Comparison of ENCODE assay signal across 21 cellular contexts in genomic region chrX:46597208-46597607, GRCh38. TPM values are rescaled to one million over a fixed set of nuclear protein-coding genes. Genes with fewer than 3 reads are reported as not detected.
A peak's percentile ranks its signal among the peaks of the same experiment; 100 is the strongest.
DNase-seq lines count a peak whose midpoint lies in the region; ATAC-seq, FAIRE-seq and TF ChIP-seq lines count a peak whose summit lies in the region.
"Had no signal": no experiment of that assay in that cellular context is flagged by ENCODE, and none has a peak within 500 bp of the region (broad histone marks: within the 10 kb centered on the region; RNA-seq: fewer than 3 reads in every experiment).

No MANE protein-coding gene starts in this region.

- H3K4me1 ChIP-seq in right atrium auricular region (peaks cover 0 to 26% of the 10 kb centered on the region in 2 donors), GM12878 (ENCODE audit: control insufficient read depth, insufficient read depth, low read length) (peaks cover 7% of the 10 kb centered on the region)
- H3K4me1 ChIP-seq: BE2C had no signal

- H3K27me3 ChIP-seq in right atrium auricular region (no peaks in the 10 kb centered on the region), GM12878 (replicated peaks in 1 of 2; ENCODE audit: control insufficient read depth in 2 of 2, insufficient read depth in 2 of 2, low read length in 1 of 2) (no peaks in the 10 kb centered on the region)
- H3K27me3 ChIP-seq: BE2C had no signal

- H3K27ac Mint-ChIP-seq in endothelial cell (ENCODE audit: unreplicated experiment): no peak overlapping the region
- H3K27ac Mint-ChIP-seq: CD8-positive, alpha-beta memory T cell; H9 had no signal

- POLR2A ChIA-PET in GM12878 (lab: Charles Lee): interaction anchor here (1.1 kb wide), 1 partner anchor 32 kb away, joined by 4 read pairs; no protein-coding TSS in a partner anchor

- ATAC-seq in Right ventricle myocardium superior (ENCODE audit: poor library complexity) (no peak), GM21717 (IDR thresholded peaks at IDR 0.05; ENCODE audit: unreplicated experiment) (peak; percentile 54), GM12878 (peak; percentile 35), GM21381 (IDR thresholded peaks at IDR 0.05; ENCODE audit: unreplicated experiment) (no peak), left lobe of liver (no peak)

- H3K9me3 ChIP-seq in right atrium auricular region: no peaks in the 10 kb centered on the region
- no peaks in the 10 kb centered on the region for H3K9me3 ChIP-seq in GM12878 (replicated peaks; ENCODE audit: control insufficient read depth, insufficient read depth, low read length)
- H3K9me3 ChIP-seq: BE2C had no signal

- TF ChIP-seq RAD21 in GM12878 (IDR thresholded peaks at IDR 0.05; ENCODE audit: insufficient read depth, low read depth, low read length): no peak

- no peak for DNase-seq in right atrium auricular region (ENCODE audit: low spot score)
- no peak for DNase-seq in Right ventricle myocardium superior
- DNase-seq in GM12878 (ENCODE audit: low read depth, low spot score): no peak
- DNase-seq in left lobe of liver (ENCODE audit: low spot score): no peak
- DNase-seq in endothelial cell (ENCODE audit: low spot score): no peak
- DNase-seq: ACHN; BE2C; CD4-positive, CD25-positive, alpha-beta regulatory T cell; CD8-positive, alpha-beta memory T cell; COR-L47; DMS 273 treated with DMSO at 0.1 percent for 48 hours; DMS53; DND-41; EL; H9; IMR-90 had no signal

- H2AFZ ChIP-seq in GM12878 (ENCODE audit: control insufficient read depth, low read depth, low read length): no peak overlapping the region

- CTCF ChIA-PET in GM12878 (lab: Yijun Ruan, JAX): interaction anchor here (1.6 kb wide), 1 partner anchor 25 kb away, joined by 4 read pairs; no protein-coding TSS in a partner anchor

- RAD21 ChIA-PET in GM12878 (lab: Charles Lee; ENCODE audit: unreplicated experiment): no interaction called here

- peaks cover 3% of the 10 kb centered on the region for H3K36me3 Mint-ChIP-seq in endothelial cell (ENCODE audit: low read depth, unreplicated experiment)

- no peak overlapping the region for H3K9ac ChIP-seq in GM12878 (ENCODE audit: control insufficient read depth, insufficient read depth, low read length)

- H3K4me3 ChIP-seq in right atrium auricular region (no peak overlapping the region), GM12878 (no peak overlapping the region)

- TF ChIP-seq POLR2A in GM12878 (IDR thresholded peaks at IDR 0.05; ENCODE audit: low read depth, low read length): no peak

- intact Hi-C loops in Right ventricle myocardium superior (cut with DNase I) (no loop called here), GM12878 (cut with micrococcal nuclease; ENCODE audit: unreplicated experiment) (no loop called here)

- H3K27ac ChIP-seq in right atrium auricular region (peak overlapping the region; percentile 39 to 56), GM12878 (ENCODE audit: control insufficient read depth, insufficient read depth) (no peak overlapping the region)

- no peak overlapping the region for H3K4me3 Mint-ChIP-seq in endothelial cell (ENCODE audit: unreplicated experiment)
- H3K4me3 Mint-ChIP-seq: CD4-positive, CD25-positive, alpha-beta regulatory T cell; CD8-positive, alpha-beta memory T cell; H9 had no signal

- no peak for TF ChIP-seq EP300 in GM12878 (IDR thresholded peaks at IDR 0.05; ENCODE audit: borderline replicate concordance in 1 of 2, control insufficient read depth in 1 of 2, low read depth in 2 of 2, low read length in 2 of 2)

- TF ChIP-seq CTCF in right atrium auricular region (IDR thresholded peaks at IDR 0.05) (no peak), GM12878 (IDR thresholded peaks at IDR 0.05 in 2 of 3, conservative IDR thresholded peaks at IDR 0.05 in 1 of 3; ENCODE audit: control insufficient read depth in 2 of 3, extremely low read depth in 1 of 3, insufficient read depth in 1 of 3, low read depth in 3 of 3, low read length in 3 of 3) (no peak), endothelial cell (IDR thresholded peaks at IDR 0.05; ENCODE audit: unreplicated experiment) (no peak)

- peaks cover 41% of the 10 kb centered on the region for H3K4me1 Mint-ChIP-seq in endothelial cell (ENCODE audit: unreplicated experiment)
- H3K4me1 Mint-ChIP-seq: H9 had no signal

- H3K36me3 ChIP-seq in right atrium auricular region: no peaks in the 10 kb centered on the region
- no peaks in the 10 kb centered on the region for H3K36me3 ChIP-seq in GM12878 (ENCODE audit: control insufficient read depth in 2 of 2, insufficient read depth in 2 of 2, low read length in 1 of 2)
- H3K36me3 ChIP-seq: BE2C had no signal

- no peak for FAIRE-seq in GM12878 (lab: Jason Lieb, UNC)
- FAIRE-seq: A204.1, H1, HTR-8/SVneo had no signal

- in situ Hi-C loops in GM12878 (cut with MboI): no loop called here

- 62% methylated on average over 8 of the region's 8 CpGs for WGBS in GM12878 (ENCODE audit: insufficient coverage, insufficient replicate concordance, low lambda C conversion rate, missing lambda C conversion rate)

- no peaks in the 10 kb centered on the region for H3K27me3 Mint-ChIP-seq in endothelial cell (ENCODE audit: unreplicated experiment)
- H3K27me3 Mint-ChIP-seq: CD4-positive, CD25-positive, alpha-beta regulatory T cell had no signal

- no TSS peak for BruUV-seq in GM12878 (replicated peaks; lab: Mats Ljungman, UMichigan)

- SMC1A ChIA-PET in GM12878 (lab: Charles Lee; ENCODE audit: uncharacterized antibody, unreplicated experiment): interaction anchor here (0.7 to 3.8 kb wide), 6 partner anchors 10 to 216 kb away, joined by 3 to 15 read pairs (median 8); no protein-coding TSS in a partner anchor

- no peaks in the 10 kb centered on the region for H4K20me1 ChIP-seq in GM12878 (ENCODE audit: control insufficient read depth, insufficient read depth)

- H3K79me2 ChIP-seq in GM12878 (ENCODE audit: control insufficient read depth, insufficient read depth, low read length): no peaks in the 10 kb centered on the region; the same call in none of the 2 replicates

- H3K9me3 Mint-ChIP-seq in endothelial cell (ENCODE audit: unreplicated experiment): no peaks in the 10 kb centered on the region
- H3K9me3 Mint-ChIP-seq: CD8-positive, alpha-beta memory T cell had no signal

- no peak overlapping the region for H3K4me2 ChIP-seq in GM12878 (ENCODE audit: control insufficient read depth, insufficient read depth)

TF ChIP-seq in GM12878, 131 proteins besides CTCF, POLR2A, EP300 and RAD21 (continues in another document):
- TF ChIP-seq CBX5 (IDR thresholded peaks at IDR 0.05; ENCODE audit: low read depth) (no peak), PBX3 (IDR thresholded peaks at IDR 0.05; ENCODE audit: insufficient replicate concordance, low read depth, low read length) (no peak)

RNA-seq across cellular contexts. Expression of gene CHST7, which starts 23.6 kb away (rescaled TPM):
- total RNA-seq in right atrium auricular region (10 to 100 TPM; 33.6 to 50.5 TPM), Right ventricle myocardium superior (14.2 TPM), GM12878 (2014; rRNA removed) (10.7 and 11.0 TPM in 2 replicates), GM12878 (2014; rRNA removed; fragmentation: Illumina TruSeq; extraction: Trizol) (1.8 and 2.0 TPM in 2 replicates), GM12878 (2021) (8.9 and 9.3 TPM in 2 replicates), left lobe of liver (6.6 TPM), endothelial cell (ENCODE audit: unreplicated experiment) (54.6 TPM)
- 19.0 and 21.7 TPM in 2 replicates for total RNA-seq in GM12878 (2013; cell fraction: nucleolus; rRNA removed)
- 1.9 TPM for polyA plus RNA-seq in GM12878 (2011; ENCODE audit: low read depth)
- polyA plus RNA-seq in GM12878 (2011; rRNA removed) (3.7 and 4.5 TPM in 2 replicates), GM12878 (2014; fragmentation: Illumina TruSeq; extraction: Trizol) (0.89 and 1.3 TPM in 2 replicates), GM12878 (2014; fragmentation: Nextera tagmentation; extraction: Ambion mirVana) (1 to 10 TPM in 1 of 2 experiments, under 1 TPM in 1; 0.58 to 1.7 TPM), GM12878 (2014; rRNA removed) (6.3 and 9.3 TPM in 2 replicates), GM12878 (2016; fragmentation: Nextera tagmentation; extraction: Ambion mirVana) (1 to 10 TPM; 7.4 to 8.9 TPM)
- 4.4 and 9.0 TPM in 2 replicates for polyA plus RNA-seq in GM12878 (2011; cell fraction: cytosol; rRNA removed)
- 4.8 and 7.7 TPM in 2 replicates for polyA plus RNA-seq in GM12878 (2011; cell fraction: nucleus; rRNA removed)
- 6.1 and 7.9 TPM in 2 replicates for polyA plus RNA-seq in GM12878 (2012)
- polyA minus RNA-seq in GM12878 (2011; rRNA and poly(A)+ RNA removed): 3.3 and 3.4 TPM in 2 replicates
- polyA minus RNA-seq in GM12878 (2011; cell fraction: cytosol; rRNA and poly(A)+ RNA removed): 4.3 and 5.1 TPM in 2 replicates
- 8.1 and 15.2 TPM in 2 replicates for polyA minus RNA-seq in GM12878 (2011; cell fraction: nucleus; rRNA and poly(A)+ RNA removed)

RNA-seq across cellular contexts. Expression of gene ZNF674, which starts 52.0 kb away (rescaled TPM):
- 1 to 10 TPM; 2.4 to 2.9 TPM for total RNA-seq in right atrium auricular region
- total RNA-seq in Right ventricle myocardium superior: 2.7 TPM
- 10.0 and 12.3 TPM in 2 replicates for total RNA-seq in GM12878 (2013; cell fraction: nucleolus; rRNA removed)
- 1.8 and 2.1 TPM in 2 replicates for total RNA-seq in GM12878 (2014; rRNA removed)
- total RNA-seq in GM12878 (2014; rRNA removed; fragmentation: Illumina TruSeq; extraction: Trizol): 2.7 and 3.7 TPM in 2 replicates
- 2.7 and 3.3 TPM in 2 replicates for total RNA-seq in GM12878 (2021)
- polyA plus RNA-seq in GM12878 (2011; ENCODE audit: low read depth): 1.2 TPM
- 2.8 and 3.0 TPM in 2 replicates for polyA plus RNA-seq in GM12878 (2011; rRNA removed)
- polyA plus RNA-seq in GM12878 (2011; cell fraction: cytosol; rRNA removed): 1.8 and 2.1 TPM in 2 replicates
- polyA plus RNA-seq in GM12878 (2011; cell fraction: nucleus; rRNA removed): 1.5 and 1.8 TPM in 2 replicates
- polyA plus RNA-seq in GM12878 (2012): 1.3 and 1.7 TPM in 2 replicates
- 1.8 and 2.1 TPM in 2 replicates for polyA plus RNA-seq in GM12878 (2014; fragmentation: Illumina TruSeq; extraction: Trizol)
- 1 to 10 TPM; 1.0 to 1.2 TPM for polyA plus RNA-seq in GM12878 (2014; fragmentation: Nextera tagmentation; extraction: Ambion mirVana)
- 1.2 and 1.8 TPM in 2 replicates for polyA plus RNA-seq in GM12878 (2014; rRNA removed)
- 1 to 10 TPM; 1.1 to 1.5 TPM for polyA plus RNA-seq in GM12878 (2016; fragmentation: Nextera tagmentation; extraction: Ambion mirVana)
- polyA minus RNA-seq in GM12878 (2011; rRNA and poly(A)+ RNA removed): 3.1 and 3.7 TPM in 2 replicates
- 1.8 TPM in 1 of 2 replicates, not detected in the other for polyA minus RNA-seq in GM12878 (2011; cell fraction: cytosol; rRNA and poly(A)+ RNA removed)
- 1.7 and 4.5 TPM in 2 replicates for polyA minus RNA-seq in GM12878 (2011; cell fraction: nucleus; rRNA and poly(A)+ RNA removed)
- 1.8 TPM for total RNA-seq in left lobe of liver
- total RNA-seq in endothelial cell (ENCODE audit: unreplicated experiment): 7.3 TPM

Comparison
In these comparisons a context has a peak if more than half of its experiments do, and no peak if none do; other contexts are left out.
1. ATAC-seq: peak in GM21717 (single experiment) and GM12878 (single experiment); none in Right ventricle myocardium superior (single experiment), GM21381 (single experiment) and left lobe of liver (single experiment).